2 cellular contexts compared by ENCODE assay signal in the genomic region with DNA sequence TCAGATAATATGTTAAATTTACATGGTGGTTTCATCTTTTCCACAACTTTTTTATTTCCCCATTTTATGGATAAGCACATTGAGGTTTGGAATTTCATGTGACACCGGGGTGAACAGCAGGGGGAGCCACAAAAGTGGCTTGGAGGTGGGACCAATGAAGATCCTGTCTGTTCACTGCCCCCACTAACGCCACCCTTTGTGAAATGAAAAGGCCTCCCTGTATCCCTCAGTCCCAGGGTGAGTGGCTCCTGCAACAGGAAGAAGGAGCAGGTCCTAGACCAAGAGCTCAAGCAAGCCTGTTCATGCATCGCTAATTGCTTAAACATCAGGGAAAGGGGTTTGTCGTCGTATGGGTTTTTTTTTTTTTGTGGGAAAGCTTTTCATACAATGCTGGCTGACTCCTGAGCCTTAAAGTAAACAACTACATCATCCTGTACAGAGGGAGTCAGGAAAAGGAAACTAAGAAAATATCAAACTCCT.
TF ChIP-seq lines count a peak whose summit lies in the region.

No MANE protein-coding gene starts in this region.

TF ChIP-seq in IMR-90, 13 proteins besides CTCF, POLR2A, EP300 and RAD21:
- TF ChIP-seq, protein P1, sequence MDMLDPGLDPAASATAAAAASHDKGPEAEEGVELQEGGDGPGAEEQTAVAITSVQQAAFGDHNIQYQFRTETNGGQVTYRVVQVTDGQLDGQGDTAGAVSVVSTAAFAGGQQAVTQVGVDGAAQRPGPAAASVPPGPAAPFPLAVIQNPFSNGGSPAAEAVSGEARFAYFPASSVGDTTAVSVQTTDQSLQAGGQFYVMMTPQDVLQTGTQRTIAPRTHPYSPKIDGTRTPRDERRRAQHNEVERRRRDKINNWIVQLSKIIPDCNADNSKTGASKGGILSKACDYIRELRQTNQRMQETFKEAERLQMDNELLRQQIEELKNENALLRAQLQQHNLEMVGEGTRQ (IDR thresholded peaks at IDR 0.05; ENCODE audit: low read depth, low read length) = no peak
- TF ChIP-seq FOS (IDR thresholded peaks at IDR 0.05; ENCODE audit: low read depth, low read length) (no peak), NFE2L2 (IDR thresholded peaks at IDR 0.05; ENCODE audit: low read depth, low read length) (no peak), SMC3 (IDR thresholded peaks at IDR 0.05; ENCODE audit: low read depth, low read length) (no peak; the same call in 1 of the 2 replicates), MAZ (IDR thresholded peaks at IDR 0.05; ENCODE audit: borderline replicate concordance, low read depth, low read length) (no peak), CEBPB (IDR thresholded peaks at IDR 0.05; ENCODE audit: low read depth, low read length) (peak; percentile 31; the same call in 1 of the 2 replicates), CHD1 (IDR thresholded peaks at IDR 0.05; ENCODE audit: low read depth, low read length) (no peak), RCOR1 (IDR thresholded peaks at IDR 0.05; ENCODE audit: insufficient replicate concordance, low read length) (peak; percentile 88)
- TF ChIP-seq, protein P2, sequence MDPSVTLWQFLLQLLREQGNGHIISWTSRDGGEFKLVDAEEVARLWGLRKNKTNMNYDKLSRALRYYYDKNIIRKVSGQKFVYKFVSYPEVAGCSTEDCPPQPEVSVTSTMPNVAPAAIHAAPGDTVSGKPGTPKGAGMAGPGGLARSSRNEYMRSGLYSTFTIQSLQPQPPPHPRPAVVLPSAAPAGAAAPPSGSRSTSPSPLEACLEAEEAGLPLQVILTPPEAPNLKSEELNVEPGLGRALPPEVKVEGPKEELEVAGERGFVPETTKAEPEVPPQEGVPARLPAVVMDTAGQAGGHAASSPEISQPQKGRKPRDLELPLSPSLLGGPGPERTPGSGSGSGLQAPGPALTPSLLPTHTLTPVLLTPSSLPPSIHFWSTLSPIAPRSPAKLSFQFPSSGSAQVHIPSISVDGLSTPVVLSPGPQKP (IDR thresholded peaks at IDR 0.05; ENCODE audit: borderline replicate concordance, low read depth, low read length) = no peak
TF ChIP-seq in IMR-90: peak in this region for 2.

TF ChIP-seq in HepG2, 621 proteins besides CTCF, POLR2A, EP300 and RAD21 (continued from another document):
- peak; percentile 86; the same call in 1 of the 2 replicates for TF ChIP-seq CHD4 (IDR thresholded peaks at IDR 0.05; ENCODE audit: borderline replicate concordance, low read length)
- TF ChIP-seq, protein P3, sequence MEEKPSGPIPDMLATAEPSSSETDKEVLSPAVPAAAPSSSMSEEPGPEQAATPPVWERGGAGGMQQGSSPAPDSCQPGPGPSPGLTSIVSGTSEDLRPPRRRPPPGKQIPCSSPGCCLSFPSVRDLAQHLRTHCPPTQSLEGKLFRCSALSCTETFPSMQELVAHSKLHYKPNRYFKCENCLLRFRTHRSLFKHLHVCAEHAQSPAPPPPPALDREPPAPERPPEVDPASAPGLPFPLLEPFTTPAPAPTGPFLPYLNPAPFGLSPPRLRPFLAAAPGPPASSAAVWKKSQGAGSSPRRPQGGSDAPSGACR (CRISPR knock-in tag; IDR thresholded peaks at IDR 0.05) = no peak
- TF ChIP-seq ZNF629 (CRISPR knock-in tag; conservative IDR thresholded peaks at IDR 0.05) = peak; percentile 95
- TF ChIP-seq ZNF709 (CRISPR knock-in tag; IDR thresholded peaks at IDR 0.05) = no peak
- TF ChIP-seq, protein P4, sequence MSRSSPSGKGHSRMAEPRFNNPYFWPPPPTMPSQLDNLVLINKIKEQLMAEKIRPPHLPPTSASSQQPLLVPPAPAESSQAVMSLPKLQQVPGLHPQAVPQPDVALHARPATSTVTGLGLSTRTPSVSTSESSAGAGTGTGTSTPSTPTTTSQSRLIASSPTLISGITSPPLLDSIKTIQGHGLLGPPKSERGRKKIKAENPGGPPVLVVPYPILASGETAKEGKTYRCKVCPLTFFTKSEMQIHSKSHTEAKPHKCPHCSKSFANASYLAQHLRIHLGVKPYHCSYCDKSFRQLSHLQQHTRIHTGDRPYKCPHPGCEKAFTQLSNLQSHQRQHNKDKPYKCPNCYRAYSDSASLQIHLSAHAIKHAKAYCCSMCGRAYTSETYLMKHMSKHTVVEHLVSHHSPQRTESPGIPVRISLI (CRISPR knock-in tag; IDR thresholded peaks at IDR 0.05; ENCODE audit: borderline replicate concordance) = peak; percentile 69
- no peak for TF ChIP-seq ZNF282 (IDR thresholded peaks at IDR 0.05; ENCODE audit: partially characterized antibody)
- TF ChIP-seq SMYD3 (CRISPR knock-in tag; IDR thresholded peaks at IDR 0.05) = no peak
- no peak for TF ChIP-seq JARID2 (CRISPR knock-in tag; IDR thresholded peaks at IDR 0.05; ENCODE audit: insufficient replicate concordance)
- TF ChIP-seq, protein P5, sequence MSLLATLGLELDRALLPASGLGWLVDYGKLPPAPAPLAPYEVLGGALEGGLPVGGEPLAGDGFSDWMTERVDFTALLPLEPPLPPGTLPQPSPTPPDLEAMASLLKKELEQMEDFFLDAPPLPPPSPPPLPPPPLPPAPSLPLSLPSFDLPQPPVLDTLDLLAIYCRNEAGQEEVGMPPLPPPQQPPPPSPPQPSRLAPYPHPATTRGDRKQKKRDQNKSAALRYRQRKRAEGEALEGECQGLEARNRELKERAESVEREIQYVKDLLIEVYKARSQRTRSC (CRISPR knock-in tag; IDR thresholded peaks at IDR 0.05; ENCODE audit: low read depth) = no peak
- no peak for TF ChIP-seq RFX5 (IDR thresholded peaks at IDR 0.05; ENCODE audit: low read depth, low read length)
